In genomic region chr11:29448246-29448877, GRCh38 we compare ENCODE assay signal across 9 cellular contexts.
DNase-seq lines count a peak whose midpoint lies in the region; ATAC-seq and TF ChIP-seq lines count a peak whose summit lies in the region.
"Had no signal": no experiment of that assay in that cellular context is flagged by ENCODE, and none has a peak within 500 bp of the region (broad histone marks: within the 10 kb centered on the region; RNA-seq: fewer than 3 reads in every experiment).

No MANE protein-coding gene starts in this region.

- TF ChIP-seq CTCF in GM13976 (IDR thresholded peaks at IDR 0.05; ENCODE audit: borderline replicate concordance, control extremely low read depth, extremely low read depth, insufficient read depth, missing control alignments) (no peak), OCI-LY3 (IDR thresholded peaks at IDR 0.05; ENCODE audit: low read depth, low read length) (peak; percentile 51), progenitor cell of endocrine pancreas (IDR thresholded peaks at IDR 0.05; ENCODE audit: unreplicated experiment) (peak; percentile 83)
- TF ChIP-seq CTCF in CD4-positive, alpha-beta T cell (IDR thresholded peaks at IDR 0.05): no peak

- H3K36me3 ChIP-seq in OCI-LY3 (replicated peaks; ENCODE audit: low read depth, low read length): no peaks in the 10 kb centered on the region
- no peaks in the 10 kb centered on the region for H3K36me3 ChIP-seq in CD8-positive, alpha-beta memory T cell (ENCODE audit: insufficient read depth, low read length)
- H3K36me3 ChIP-seq: stomach had no signal

- peaks cover 2% of the 10 kb centered on the region; the same call in 1 of the 2 replicates for H3K4me1 ChIP-seq in OCI-LY3 (ENCODE audit: low read length)
- no peaks in the 10 kb centered on the region for H3K4me1 ChIP-seq in CD8-positive, alpha-beta memory T cell (ENCODE audit: insufficient read depth, low read length)
- H3K4me1 ChIP-seq: stomach had no signal

- no peaks in the 10 kb centered on the region for H3K4me1 Mint-ChIP-seq in progenitor cell of endocrine pancreas (ENCODE audit: low read depth)
- no peaks in the 10 kb centered on the region for H3K4me1 Mint-ChIP-seq in CD4-positive, alpha-beta T cell (ENCODE audit: low read depth)
- no peaks in the 10 kb centered on the region for H3K4me1 Mint-ChIP-seq in CD8-positive, alpha-beta memory T cell

- no peaks in the 10 kb centered on the region for H4K20me1 ChIP-seq in OCI-LY3 (ENCODE audit: insufficient read depth, low read length)

- in situ Hi-C loops in GM13976 (cut with MboI; ENCODE audit: low sequenced_read_pairs, unreplicated experiment): loop anchor here (25.0 kb wide), 1 partner anchor 1464 kb away; no protein-coding TSS in a partner anchor

- H3K4me3 ChIP-seq in OCI-LY3 (ENCODE audit: low read length): no peak overlapping the region
- H3K4me3 ChIP-seq in CD8-positive, alpha-beta memory T cell (ENCODE audit: low read length): no peak overlapping the region
- H3K4me3 ChIP-seq: stomach had no signal

- no peaks in the 10 kb centered on the region for H3K79me2 ChIP-seq in OCI-LY3 (ENCODE audit: low read length)

- H3K27me3 Mint-ChIP-seq in progenitor cell of endocrine pancreas: no peaks in the 10 kb centered on the region
- no peaks in the 10 kb centered on the region for H3K27me3 Mint-ChIP-seq in CD4-positive, alpha-beta T cell
- H3K27me3 Mint-ChIP-seq in CD8-positive, alpha-beta memory T cell: no peaks in the 10 kb centered on the region

- no peak overlapping the region for H3K4me3 Mint-ChIP-seq in progenitor cell of endocrine pancreas (ENCODE audit: low read depth)
- no peak overlapping the region for H3K4me3 Mint-ChIP-seq in CD4-positive, alpha-beta T cell
- no peak overlapping the region for H3K4me3 Mint-ChIP-seq in CD8-positive, alpha-beta memory T cell

- H3K27ac Mint-ChIP-seq in progenitor cell of endocrine pancreas: no peak overlapping the region
- no peak overlapping the region for H3K27ac Mint-ChIP-seq in CD4-positive, alpha-beta T cell
- H3K27ac Mint-ChIP-seq in CD8-positive, alpha-beta memory T cell: no peak overlapping the region

- no peaks in the 10 kb centered on the region for H3K9me3 Mint-ChIP-seq in progenitor cell of endocrine pancreas (ENCODE audit: low read depth)
- peaks cover 4% of the 10 kb centered on the region for H3K9me3 Mint-ChIP-seq in CD4-positive, alpha-beta T cell
- peaks cover 0 to 18% (median 2%) of the 10 kb centered on the region in 5 donors for H3K9me3 Mint-ChIP-seq in CD8-positive, alpha-beta memory T cell

- POLR2A ChIA-PET in CD4-positive, alpha-beta T cell (lab: Charles Lee): no interaction called here
- POLR2A ChIA-PET in CD8-positive, alpha-beta memory T cell (lab: Charles Lee): no interaction called here

- no peak overlapping the region for H3K4me2 ChIP-seq in OCI-LY3 (ENCODE audit: low read length)

- H2AFZ ChIP-seq in OCI-LY3 (ENCODE audit: low read depth, low read length): no peak overlapping the region

- intact Hi-C loops in CD4-positive, alpha-beta T cell (cut with DNase I, micrococcal nuclease): no loop called here

- H3K36me3 Mint-ChIP-seq in progenitor cell of endocrine pancreas (ENCODE audit: insufficient read depth): no peaks in the 10 kb centered on the region
- no peaks in the 10 kb centered on the region for H3K36me3 Mint-ChIP-seq in CD4-positive, alpha-beta T cell (ENCODE audit: low read depth)
- H3K36me3 Mint-ChIP-seq in CD8-positive, alpha-beta memory T cell: no peaks in the 10 kb centered on the region

- no peak for ATAC-seq in CD4-positive, alpha-beta T cell (ENCODE audit: poor library complexity)

- H3K27ac ChIP-seq in OCI-LY3 (ENCODE audit: low read length): no peak overlapping the region
- H3K27ac ChIP-seq in CD4-positive, alpha-beta T cell (ENCODE audit: low read depth, low read length): no peak overlapping the region
- no peak overlapping the region for H3K27ac ChIP-seq in CD8-positive, alpha-beta memory T cell (ENCODE audit: low read depth, low read length)
- H3K27ac ChIP-seq: stomach had no signal

- no peak overlapping the region for H3K9ac ChIP-seq in OCI-LY3 (ENCODE audit: low read length)

- CTCF ChIA-PET in CD4-positive, alpha-beta T cell (lab: Charles Lee): no interaction called here
- CTCF ChIA-PET in CD8-positive, alpha-beta memory T cell (lab: Charles Lee): no interaction called here

- DNase-seq in GM13976 (ENCODE audit: low spot score) (peak; percentile 30), fibroblast of peridontal ligament (ENCODE audit: extremely low read depth) (peak; percentile 55), progenitor cell of endocrine pancreas (ENCODE audit: low spot score, unreplicated experiment) (no peak), NCI-H510A (lab: John Stamatoyannopoulos, UW) (no peak)
- no peak for DNase-seq in CD4-positive, alpha-beta T cell
- no peak for DNase-seq in central memory CD4-positive, alpha-beta T cell
- no peak for DNase-seq in CD8-positive, alpha-beta memory T cell
- DNase-seq: stomach had no signal

- H3K9me3 ChIP-seq in OCI-LY3 (ENCODE audit: insufficient read depth, low read length): no peaks in the 10 kb centered on the region
- H3K9me3 ChIP-seq in CD4-positive, alpha-beta T cell (ENCODE audit: control insufficient read depth, low read length): no peaks in the 10 kb centered on the region
- no peaks in the 10 kb centered on the region for H3K9me3 ChIP-seq in CD8-positive, alpha-beta memory T cell (ENCODE audit: low read length)
- H3K9me3 ChIP-seq: stomach had no signal

- H3K27me3 ChIP-seq in OCI-LY3 (ENCODE audit: low read depth, low read length): no peaks in the 10 kb centered on the region
- no peaks in the 10 kb centered on the region for H3K27me3 ChIP-seq in CD4-positive, alpha-beta T cell (ENCODE audit: control insufficient read depth, insufficient read depth, low read length)
- H3K27me3 ChIP-seq in CD8-positive, alpha-beta memory T cell (ENCODE audit: insufficient read depth, low read length, poor library complexity, severe bottlenecking): no peaks in the 10 kb centered on the region
- H3K27me3 ChIP-seq: stomach had no signal

Comparison
In these comparisons a context has a peak if more than half of its experiments do, and no peak if none do; other contexts are left out.
1. DNase-seq: peak in GM13976 (single experiment) and fibroblast of peridontal ligament (single experiment); none in progenitor cell of endocrine pancreas (single experiment), CD4-positive, alpha-beta T cell (0 of 10), central memory CD4-positive, alpha-beta T cell (single experiment), NCI-H510A (single experiment) and CD8-positive, alpha-beta memory T cell (0 of 5).
2. CTCF ChIP-seq: peak in OCI-LY3 (single experiment) and progenitor cell of endocrine pancreas (single experiment); none in GM13976 (single experiment) and CD4-positive, alpha-beta T cell (single experiment).